9 cellular contexts compared by ENCODE assay signal in genomic region chr4:144709793-144710525, GRCh38.
DNase-seq lines count a peak whose midpoint lies in the region; ATAC-seq lines count a peak whose summit lies in the region.
"Had no signal": no experiment of that assay in that cellular context is flagged by ENCODE, and none has a peak within 500 bp of the region (broad histone marks: within the 10 kb centered on the region; RNA-seq: fewer than 3 reads in every experiment).

No MANE protein-coding gene starts in this region.

- in situ Hi-C loops in ACHN (cut with HindIII; ENCODE audit: low pct_ligation_motif_present, low pct_unique_long_range_greater_than_20kb, low sequenced_read_pairs): no loop called here

- peak overlapping the region; percentile 67 for H3K27ac ChIP-seq in cingulate gyrus (ENCODE audit: low read depth, low read length)

- DNase-seq in ACHN (peak; percentile 58), LoVo (ENCODE audit: low spot score) (peak; percentile 54), kidney glomerular epithelial cell (lab: John Stamatoyannopoulos, UW) (peak; percentile 91), COLO668 (lab: John Stamatoyannopoulos, UW; ENCODE audit: unreplicated experiment) (no peak)
- DNase-seq: effector CD4-positive, alpha-beta T cell had no signal

- ATAC-seq in GM21367 (IDR thresholded peaks at IDR 0.05; ENCODE audit: unreplicated experiment): no peak
- ATAC-seq in GM18909 (IDR thresholded peaks at IDR 0.05; ENCODE audit: poor library complexity, unreplicated experiment): no peak
- ATAC-seq in HG02610 (IDR thresholded peaks at IDR 0.05; ENCODE audit: unreplicated experiment): no peak
